8 cellular contexts compared by ENCODE assay signal in the genomic region with DNA sequence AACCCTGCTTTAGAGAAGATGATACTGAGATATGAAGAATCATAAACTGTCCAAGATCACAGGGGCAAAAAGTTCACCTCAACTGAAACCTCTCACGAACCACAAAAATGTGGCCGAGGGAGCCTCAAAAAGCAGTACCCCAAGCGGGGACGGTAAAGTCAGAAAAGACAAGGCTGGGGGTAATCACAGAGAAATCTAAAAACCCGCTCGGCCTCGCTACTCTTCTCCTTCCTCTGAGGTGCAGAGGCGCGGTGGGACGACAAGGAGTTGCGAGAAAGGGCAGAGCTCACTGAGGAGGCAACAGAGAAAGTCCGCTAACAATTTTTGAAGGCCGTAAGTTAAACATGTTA. TPM values are rescaled to one million over a fixed set of nuclear protein-coding genes. Genes with fewer than 3 reads are reported as not detected.
DNase-seq lines count a peak whose midpoint lies in the region; ATAC-seq, FAIRE-seq and TF ChIP-seq lines count a peak whose summit lies in the region.

No MANE protein-coding gene starts in this region.

- DNase-seq in GM12865 (ENCODE audit: low read depth) (no peak), natural killer cell (no peak), mucosa of gallbladder (ENCODE audit: low spot score) (no peak), HTR-8/SVneo (ENCODE audit: insufficient read length, low spot score) (no peak), GM19238 (ENCODE audit: insufficient read length, low spot score) (no peak)
- DNase-seq in effector memory CD8-positive, alpha-beta T cell: no peak

- peaks cover 5 to 8% of the 10 kb centered on the region in 2 donors for H3K4me1 Mint-ChIP-seq in effector memory CD8-positive, alpha-beta T cell (ENCODE audit: low read depth in 2 of 2)
- peaks cover 14 to 19% of the 10 kb centered on the region in 2 donors for H3K4me1 Mint-ChIP-seq in natural killer cell

- ATAC-seq in GM21737 (IDR thresholded peaks at IDR 0.05; ENCODE audit: unreplicated experiment): peak; percentile 33
- ATAC-seq in effector memory CD8-positive, alpha-beta T cell (replicated peaks): peak; percentile 28
- ATAC-seq in natural killer cell: peak; percentile 20 to 39 (median 38)

- no peak for FAIRE-seq in HTR-8/SVneo (lab: Jason Lieb, UNC)

- H3K9me3 ChIP-seq in KOPT-K1 (ENCODE audit: insufficient read depth, low read length, poor library complexity, severe bottlenecking): no peaks in the 10 kb centered on the region

- peak overlapping the region; percentile 79 for H3K27ac ChIP-seq in KOPT-K1 (ENCODE audit: low read depth, low read length, poor library complexity, severe bottlenecking)

- peak overlapping the region; percentile 97 for H3K27ac Mint-ChIP-seq in effector memory CD8-positive, alpha-beta T cell
- peak overlapping the region; percentile 90 to 91 for H3K27ac Mint-ChIP-seq in natural killer cell

- no peaks in the 10 kb centered on the region for H3K27me3 Mint-ChIP-seq in effector memory CD8-positive, alpha-beta T cell
- no peaks in the 10 kb centered on the region for H3K27me3 Mint-ChIP-seq in natural killer cell (ENCODE audit: low read depth in 2 of 2)

- peak overlapping the region; percentile 99 to 100 for H3K4me3 Mint-ChIP-seq in effector memory CD8-positive, alpha-beta T cell
- peak overlapping the region; percentile 99 for H3K4me3 Mint-ChIP-seq in natural killer cell

- intact Hi-C loops in natural killer cell (cut with micrococcal nuclease): no loop called here

- no peaks in the 10 kb centered on the region for H3K36me3 Mint-ChIP-seq in effector memory CD8-positive, alpha-beta T cell (ENCODE audit: insufficient read depth)
- H3K36me3 Mint-ChIP-seq in natural killer cell: no peaks in the 10 kb centered on the region

- peak overlapping the region; percentile 81 for H3K4me3 ChIP-seq in GM12865 (ENCODE audit: low read depth, low read length)

- H3K36me3 ChIP-seq in KOPT-K1 (ENCODE audit: insufficient read depth, low read length): peaks cover 7% of the 10 kb centered on the region; the same call in 1 of the 2 replicates

- no peak for TF ChIP-seq CTCF in GM12865 (IDR thresholded peaks at IDR 0.05; ENCODE audit: insufficient read depth, low read depth, low read length, missing control alignments)
- TF ChIP-seq CTCF in natural killer cell (IDR thresholded peaks at IDR 0.05): no peak

- no peaks in the 10 kb centered on the region for H3K9me3 Mint-ChIP-seq in effector memory CD8-positive, alpha-beta T cell
- no peaks in the 10 kb centered on the region for H3K9me3 Mint-ChIP-seq in natural killer cell

RNA-seq across cellular contexts. Expression of a gene that starts 0.4 kb away (rescaled TPM):
- total RNA-seq in natural killer cell (1 to 10 TPM in 2 of 3 donors, under 1 TPM in 1; 0.56 to 1.5 (median 1.5) TPM), mucosa of gallbladder (7.5 TPM)
